In genomic region chr5:158543539-158544387, GRCh38 we compare ENCODE assay signal across 14 cellular contexts.
DNase-seq lines count a peak whose midpoint lies in the region; ATAC-seq and TF ChIP-seq lines count a peak whose summit lies in the region.
"Had no signal": no experiment of that assay in that cellular context is flagged by ENCODE, and none has a peak within 500 bp of the region (broad histone marks: within the 10 kb centered on the region; RNA-seq: fewer than 3 reads in every experiment).

No MANE protein-coding gene starts in this region.

- H3K4me1 ChIP-seq in PC-9 (replicated peaks; ENCODE audit: insufficient read depth), result no peaks in the 10 kb centered on the region

- H3K4me1 Mint-ChIP-seq in chondrocyte (ENCODE audit: low read depth), result peaks cover 32% of the 10 kb centered on the region

- H3K27ac Mint-ChIP-seq in chondrocyte (ENCODE audit: unreplicated experiment), result peak overlapping the region; percentile 39

- no peak overlapping the region for H3K4me2 ChIP-seq in PC-9

- no peaks in the 10 kb centered on the region for H3F3A ChIP-seq in PC-9 (ENCODE audit: insufficient read depth, low read depth)

- intact Hi-C loops in Right ventricle myocardium inferior (cut with DNase I) (loop anchor here (10.0 kb wide), 1 partner anchor 561 kb away; no protein-coding TSS in a partner anchor), cardiac septum (cut with DNase I) (no loop called here), PC-9 (cut with micrococcal nuclease; ENCODE audit: unreplicated experiment) (no loop called here)

- H3K9me3 ChIP-seq in PC-9 (ENCODE audit: insufficient read depth, low read depth), result no peaks in the 10 kb centered on the region

- no peak for DNase-seq in Right ventricle myocardium inferior (ENCODE audit: missing footprints)
- no peak for DNase-seq in cardiac septum (ENCODE audit: low spot score)
- no peak for DNase-seq in chondrocyte (ENCODE audit: low spot score)
- no peak for DNase-seq in left lobe of liver (ENCODE audit: low spot score)
- DNase-seq in NCI-H2029 treated with DMSO at 0.1 percent for 48 hours (lab: John Stamatoyannopoulos, UW), result no peak
- no peak for DNase-seq in caudate nucleus (lab: John Stamatoyannopoulos, UW)
- no peak for DNase-seq in activated effector memory CD4-positive, alpha-beta T cell treated with anti-CD3 and anti-CD28 coated beads, Interleukin-2, amount 50 U/mL, for 16 hours
- DNase-seq in PC-9, result no peak
- DNase-seq: erythroblast, H7, left cardiac atrium, NCI-H2081, T-helper 9 cell had no signal

- H3K9me3 Mint-ChIP-seq in chondrocyte (ENCODE audit: low read depth), result peaks cover 12% of the 10 kb centered on the region

- peak; percentile 27 for ATAC-seq in Right ventricle myocardium inferior
- ATAC-seq in left lobe of liver, result peak; percentile 94

- no peaks in the 10 kb centered on the region for H3K79me2 ChIP-seq in PC-9 (ENCODE audit: low read depth)

- no peak overlapping the region for H3K4me3 ChIP-seq in PC-9
- H3K4me3 ChIP-seq: cardiac muscle cell had no signal

- H3K27ac ChIP-seq in caudate nucleus (ENCODE audit: low read depth, low read length) (no peak overlapping the region), PC-9 (no peak overlapping the region)
- H3K27ac ChIP-seq: cardiac muscle cell had no signal

- H2AFZ ChIP-seq in PC-9, result no peak overlapping the region

- no TSS peak for BruUV-seq in PC-9 (replicated peaks; lab: Mats Ljungman, UMichigan)

- POLR2A ChIA-PET in PC-9 (lab: Charles Lee; ENCODE audit: unreplicated experiment), result no interaction called here

- CTCF ChIA-PET in PC-9 (lab: Charles Lee), result no interaction called here

- no peaks in the 10 kb centered on the region for H4K20me1 ChIP-seq in PC-9 (ENCODE audit: insufficient read depth)

- no peaks in the 10 kb centered on the region for H3K36me3 ChIP-seq in PC-9 (ENCODE audit: low read depth)
- H3K36me3 ChIP-seq: cardiac muscle cell had no signal

- H3K9me2 ChIP-seq in PC-9 (ENCODE audit: insufficient read depth), result no peaks in the 10 kb centered on the region

- no peak for TF ChIP-seq CTCF in chondrocyte (IDR thresholded peaks at IDR 0.05)
- no peak for TF ChIP-seq CTCF in PC-9 (conservative IDR thresholded peaks at IDR 0.05)

- no peaks in the 10 kb centered on the region for H3K27me3 Mint-ChIP-seq in chondrocyte (ENCODE audit: low read depth)

- H3K4me3 Mint-ChIP-seq in chondrocyte (ENCODE audit: unreplicated experiment), result no peak overlapping the region

- H3K27me3 ChIP-seq in PC-9 (ENCODE audit: insufficient read depth, low read depth), result no peaks in the 10 kb centered on the region
- H3K27me3 ChIP-seq: cardiac muscle cell had no signal

- H3K36me3 Mint-ChIP-seq in chondrocyte (ENCODE audit: low read depth), result no peaks in the 10 kb centered on the region
